8 cellular contexts compared by ENCODE assay signal in genomic region chr2:187590175-187590574, GRCh38.
"Had no signal": no experiment of that assay in that cellular context is flagged by ENCODE, and none has a peak within 500 bp of the region (broad histone marks: within the 10 kb centered on the region; RNA-seq: fewer than 3 reads in every experiment).

No MANE protein-coding gene starts in this region.

- FAIRE-seq: G401.6, GM12878, GM12891, GM12892, GM18507, GM19239 had no signal

- H3K4me3 ChIP-seq: GM12878 had no signal

- DNase-seq: GDM1, GF-D8 had no signal

- ATAC-seq: GM12878 had no signal
